15 cellular contexts compared by ENCODE assay signal in the genomic region with DNA sequence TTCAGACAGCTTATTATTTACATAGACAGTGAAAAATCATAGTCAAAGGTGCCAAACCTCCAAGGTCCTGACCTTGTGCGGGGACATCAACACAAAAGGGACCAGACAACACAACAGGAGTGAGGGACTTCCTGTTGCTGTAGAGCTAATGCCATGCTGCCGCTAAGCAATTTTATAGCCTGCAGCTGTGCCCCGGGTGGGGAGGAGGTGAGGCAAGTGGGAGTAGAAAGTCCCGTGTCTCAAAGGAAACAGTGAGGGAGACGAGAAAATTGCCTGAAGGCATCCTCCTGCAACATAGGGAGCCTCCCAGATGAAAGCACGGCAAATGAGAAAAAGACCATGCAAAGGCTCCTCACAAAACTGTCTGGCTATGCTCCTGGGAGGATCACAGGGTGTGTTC.
DNase-seq lines count a peak whose midpoint lies in the region; ATAC-seq and TF ChIP-seq lines count a peak whose summit lies in the region.
"Had no signal": no experiment of that assay in that cellular context is flagged by ENCODE, and none has a peak within 500 bp of the region (broad histone marks: within the 10 kb centered on the region; RNA-seq: fewer than 3 reads in every experiment).

No MANE protein-coding gene starts in this region.

- no peak overlapping the region for H3K4me3 Mint-ChIP-seq in central memory CD8-positive, alpha-beta T cell
- H3K4me3 Mint-ChIP-seq in nephron progenitor cell = no peak overlapping the region
- no peak overlapping the region for H3K4me3 Mint-ChIP-seq in stimulated activated naive CD8-positive, alpha-beta T cell treated with anti-CD3 and anti-CD28 coated beads, Interleukin-15, amount 100 ng/mL, for 72 hours
- H3K4me3 Mint-ChIP-seq: stimulated activated naive B cell treated with anti-CD40 and anti-IgM and Interleukin-4, amounts not matched to agents 10 μg/mL and 1 μg/mL and 100 μg/mL, for 72 hours had no signal

- H3K27ac Mint-ChIP-seq in central memory CD8-positive, alpha-beta T cell (ENCODE audit: low read depth) = peak overlapping the region; percentile 64
- peak overlapping the region; percentile 81 for H3K27ac Mint-ChIP-seq in nephron progenitor cell
- no peak overlapping the region for H3K27ac Mint-ChIP-seq in stimulated activated naive CD8-positive, alpha-beta T cell treated with anti-CD3 and anti-CD28 coated beads, Interleukin-15, amount 100 ng/mL, for 72 hours
- H3K27ac Mint-ChIP-seq: stimulated activated naive B cell treated with anti-CD40 and anti-IgM and Interleukin-4, amounts not matched to agents 10 μg/mL and 1 μg/mL and 100 μg/mL, for 72 hours had no signal

- no peak overlapping the region for H3K27ac ChIP-seq in brain microvascular endothelial cell
- H3K27ac ChIP-seq: body of pancreas had no signal

- DNase-seq in EH (ENCODE audit: low read depth) (peak; percentile 23), nephron progenitor cell (peak; percentile 8), brain microvascular endothelial cell (no peak)
- no peak for DNase-seq in central memory CD8-positive, alpha-beta T cell (ENCODE audit: low spot score in 2 of 2)
- no peak for DNase-seq in stimulated activated naive CD8-positive, alpha-beta T cell treated with anti-CD3 and anti-CD28 coated beads, Interleukin-15, amount 100 ng/mL, for 72 hours
- DNase-seq in activated T-cell treated with anti-CD3 and anti-CD28 coated beads, Interleukin-2, amount 50 U/mL, for 48 hours = no peak
- DNase-seq: body of pancreas; C1 segment of cervical spinal cord; NCI-H1092 treated with DMSO at 0.1 percent for 48 hours; NCI-H774; stimulated activated CD4-positive, alpha-beta T cell treated with anti-CD3 and anti-CD28 coated beads, Interleukin-4, amount 100 ng/mL, for 4 hours; stimulated activated naive B cell treated with anti-CD40 and anti-IgM and Interleukin-4, amounts not matched to agents 10 μg/mL and 1 μg/mL and 100 μg/mL, for 72 hours; T-helper 9 cell had no signal

- ATAC-seq in HG02885 (IDR thresholded peaks at IDR 0.05; ENCODE audit: poor library complexity, unreplicated experiment) (peak; percentile 41), GM18858 (IDR thresholded peaks at IDR 0.05; ENCODE audit: unreplicated experiment) (no peak)
- no peak for ATAC-seq in central memory CD8-positive, alpha-beta T cell (replicated peaks; ENCODE audit: extremely low read depth, poor library complexity, severe bottlenecking)
- no peak for ATAC-seq in stimulated activated naive CD8-positive, alpha-beta T cell treated with anti-CD3 and anti-CD28 coated beads, Interleukin-15, amount 100 ng/mL, for 72 hours
- ATAC-seq: body of pancreas; stimulated activated naive B cell treated with anti-CD40 and anti-IgM and Interleukin-4, amounts not matched to agents 10 μg/mL and 1 μg/mL and 100 μg/mL, for 72 hours had no signal

- H3K4me3 ChIP-seq in brain microvascular endothelial cell (ENCODE audit: low read depth, low read length) = no peak overlapping the region
- H3K4me3 ChIP-seq: body of pancreas had no signal

- H3K9me3 Mint-ChIP-seq in central memory CD8-positive, alpha-beta T cell = no peaks in the 10 kb centered on the region
- peaks cover 11% of the 10 kb centered on the region for H3K9me3 Mint-ChIP-seq in nephron progenitor cell
- peaks cover 7 to 10% of the 10 kb centered on the region in 2 donors for H3K9me3 Mint-ChIP-seq in stimulated activated naive CD8-positive, alpha-beta T cell treated with anti-CD3 and anti-CD28 coated beads, Interleukin-15, amount 100 ng/mL, for 72 hours

- TF ChIP-seq CTCF in nephron progenitor cell (IDR thresholded peaks at IDR 0.05) (no peak), brain microvascular endothelial cell (IDR thresholded peaks at IDR 0.05; ENCODE audit: low read depth, low read length, missing control alignments) (no peak)

- H3K27me3 Mint-ChIP-seq in central memory CD8-positive, alpha-beta T cell = no peaks in the 10 kb centered on the region
- H3K27me3 Mint-ChIP-seq in nephron progenitor cell (ENCODE audit: low read depth, poor library complexity) = no peaks in the 10 kb centered on the region
- H3K27me3 Mint-ChIP-seq in stimulated activated naive CD8-positive, alpha-beta T cell treated with anti-CD3 and anti-CD28 coated beads, Interleukin-15, amount 100 ng/mL, for 72 hours = no peaks in the 10 kb centered on the region
- H3K27me3 Mint-ChIP-seq: stimulated activated naive B cell treated with anti-CD40 and anti-IgM and Interleukin-4, amounts not matched to agents 10 μg/mL and 1 μg/mL and 100 μg/mL, for 72 hours had no signal

- in situ Hi-C loops in brain microvascular endothelial cell (cut with HindIII; ENCODE audit: low pct_ligation_motif_present, low sequenced_read_pairs) = no loop called here

- peaks cover 5% of the 10 kb centered on the region for H3K36me3 Mint-ChIP-seq in central memory CD8-positive, alpha-beta T cell (ENCODE audit: insufficient read depth)
- peaks cover 22% of the 10 kb centered on the region for H3K36me3 Mint-ChIP-seq in nephron progenitor cell (ENCODE audit: low read depth)

- no peaks in the 10 kb centered on the region for H3K27me3 ChIP-seq in brain microvascular endothelial cell (replicated peaks)
- H3K27me3 ChIP-seq: body of pancreas had no signal

- H3K4me1 Mint-ChIP-seq in central memory CD8-positive, alpha-beta T cell = peaks cover 6% of the 10 kb centered on the region
- H3K4me1 Mint-ChIP-seq in nephron progenitor cell = peaks cover 23% of the 10 kb centered on the region
- no peaks in the 10 kb centered on the region for H3K4me1 Mint-ChIP-seq in stimulated activated naive CD8-positive, alpha-beta T cell treated with anti-CD3 and anti-CD28 coated beads, Interleukin-15, amount 100 ng/mL, for 72 hours

- H3K36me3 ChIP-seq in brain microvascular endothelial cell (replicated peaks) = no peaks in the 10 kb centered on the region

Comparison
In these comparisons a context has a peak if more than half of its experiments do, and no peak if none do; other contexts are left out.
1. DNase-seq: peak in EH (single experiment) and nephron progenitor cell (single experiment); none in central memory CD8-positive, alpha-beta T cell (0 of 2), brain microvascular endothelial cell (single experiment), stimulated activated naive CD8-positive, alpha-beta T cell treated with anti-CD3 and anti-CD28 coated beads, Interleukin-15, amount 100 ng/mL, for 72 hours (0 of 2) and activated T-cell treated with anti-CD3 and anti-CD28 coated beads, Interleukin-2, amount 50 U/mL, for 48 hours (0 of 2).
2. H3K27ac Mint-ChIP-seq: peak in central memory CD8-positive, alpha-beta T cell (single experiment) and nephron progenitor cell (single experiment); none in stimulated activated naive CD8-positive, alpha-beta T cell treated with anti-CD3 and anti-CD28 coated beads, Interleukin-15, amount 100 ng/mL, for 72 hours (0 of 2).